ENCODE assay signal across 23 cellular contexts in the genomic region with DNA sequence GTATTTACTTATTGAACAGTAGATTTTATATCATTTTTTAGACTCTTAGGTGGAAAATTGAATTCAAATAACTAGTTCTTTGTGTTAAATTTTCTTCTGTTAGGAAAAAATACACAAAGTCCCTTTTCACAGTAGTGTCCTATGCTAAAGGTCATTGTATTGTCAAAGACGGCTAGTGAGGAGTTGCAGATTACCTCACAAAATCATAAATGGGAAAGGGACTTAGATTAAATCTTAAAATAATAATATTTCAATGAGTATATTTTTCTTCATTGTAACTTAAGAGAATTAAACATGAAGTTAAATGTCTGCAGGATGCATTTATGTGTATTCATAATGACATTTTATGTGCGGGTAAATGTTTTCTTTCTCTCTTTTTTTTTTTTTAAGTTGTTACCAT.
"Had no signal": no experiment of that assay in that cellular context is flagged by ENCODE, and none has a peak within 500 bp of the region (broad histone marks: within the 10 kb centered on the region; RNA-seq: fewer than 3 reads in every experiment).

No MANE protein-coding gene starts in this region.

- DNase-seq: KBM-7, MM.1S, NCI-H1092 treated with DMSO at 0.1 percent for 48 hours, NCI-H1436, NCI-H187, NCI-H2029, NCI-H2081 treated with DMSO at 0.1 percent for 48 hours, NCI-H2171, NCI-H226, NCI-H446, NCI-H510A, NCI-H524 treated with DMSO at 0.1 percent for 48 hours, NCI-H69, NCI-H774, Right ventricle myocardium superior, RPMI8226, SIG-M5, SW 1271, T-cell had no signal

- H3K4me3 Mint-ChIP-seq: T-cell had no signal

- H3K4me1 ChIP-seq: SJSA1 had no signal

- FAIRE-seq: HTR-8/SVneo, RCC 7860 had no signal

- H3K36me3 ChIP-seq: SJSA1 had no signal

- H3K27ac ChIP-seq: HL-60, SJSA1 had no signal

- H3K9me3 ChIP-seq: SJSA1 had no signal

- H3K4me1 Mint-ChIP-seq: T-cell had no signal

- H3K27me3 ChIP-seq: SJSA1 had no signal

- H3K9me3 Mint-ChIP-seq: T-cell had no signal

- H3K4me3 ChIP-seq: SJSA1 had no signal

- ATAC-seq: T-cell had no signal

- H3K27ac Mint-ChIP-seq: T-cell had no signal

- H3K27me3 Mint-ChIP-seq: T-cell had no signal
